ENCODE assay signal across 8 cellular contexts in the genomic region with DNA sequence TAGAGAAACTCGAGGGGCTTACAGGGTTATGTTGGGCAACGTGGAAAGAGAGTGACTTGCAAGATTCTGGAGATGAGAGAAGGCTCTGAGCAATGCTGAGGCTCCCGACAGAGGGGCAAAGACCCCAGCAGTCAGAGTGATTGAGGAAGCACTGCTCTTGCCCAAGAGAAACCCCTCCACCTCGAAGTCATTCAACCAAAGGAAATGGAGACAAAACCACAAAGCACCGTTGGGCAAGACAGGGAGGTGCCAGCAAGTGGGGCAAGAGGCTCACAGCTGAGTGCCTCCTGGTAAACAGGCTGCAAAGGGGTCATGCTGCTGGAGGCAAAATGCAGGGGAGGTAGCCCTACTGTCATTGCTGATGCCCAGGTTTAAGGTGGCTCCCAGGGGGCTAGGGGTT. TPM values are rescaled to one million over a fixed set of nuclear protein-coding genes. Genes with fewer than 3 reads are reported as not detected.
A peak's percentile ranks its signal among the peaks of the same experiment; 100 is the strongest.
DNase-seq lines count a peak whose midpoint lies in the region; ATAC-seq lines count a peak whose summit lies in the region.

No MANE protein-coding gene starts in this region.

- no peaks in the 10 kb centered on the region for H3K27me3 ChIP-seq in HAP-1 (ENCODE audit: low read depth)

- H3K9me3 Mint-ChIP-seq in activated CD4-positive, alpha-beta T cell treated with anti-CD3 and anti-CD28 coated beads for 36 hours (ENCODE audit: low read depth), result no peaks in the 10 kb centered on the region
- no peaks in the 10 kb centered on the region for H3K9me3 Mint-ChIP-seq in immature natural killer cell

- H3K36me3 ChIP-seq in HAP-1 (replicated peaks), result no peaks in the 10 kb centered on the region

- H3K4me3 Mint-ChIP-seq in activated CD4-positive, alpha-beta T cell treated with anti-CD3 and anti-CD28 coated beads for 36 hours, result no peak overlapping the region
- peak overlapping the region; percentile 48 to 77 (median 53) for H3K4me3 Mint-ChIP-seq in immature natural killer cell

- DNase-seq in AML-193 (lab: John Stamatoyannopoulos, UW), result peak; percentile 95 to 96
- DNase-seq in KBM-7, result peak; percentile 96
- DNase-seq in activated CD4-positive, alpha-beta T cell treated with anti-CD3 and anti-CD28 coated beads for 36 hours, result peak; percentile 65
- peak; percentile 74 to 83 (median 75) for DNase-seq in immature natural killer cell
- DNase-seq in HAP-1 (ENCODE audit: low spot score in 2 of 2), result no peak

- no peaks in the 10 kb centered on the region for H3K27me3 Mint-ChIP-seq in activated CD4-positive, alpha-beta T cell treated with anti-CD3 and anti-CD28 coated beads for 36 hours
- peaks cover 0 to 6% (median 3%) of the 10 kb centered on the region in 3 donors for H3K27me3 Mint-ChIP-seq in immature natural killer cell (ENCODE audit: low read depth in 3 of 3)

- H3K4me3 ChIP-seq in HAP-1, result no peak overlapping the region

- in situ Hi-C loops in KBM-7 (cut with MboI; ENCODE audit: low pct_unique_long_range_greater_than_20kb, low sequenced_read_pairs), result no loop called here
- in situ Hi-C loops in HAP-1 (cut with MboI; ENCODE audit: low sequenced_read_pairs), result no loop called here

- POLR2A ChIA-PET in activated CD4-positive, alpha-beta T cell treated with anti-CD3 and anti-CD28 coated beads for 36 hours (lab: Charles Lee), result interaction anchor here (0.6 to 0.9 kb wide), 2 partner anchors 52 to 66 kb away, joined by 3 to 8 read pairs; no protein-coding TSS in a partner anchor

- peak overlapping the region; percentile 89 for H3K27ac Mint-ChIP-seq in activated CD4-positive, alpha-beta T cell treated with anti-CD3 and anti-CD28 coated beads for 36 hours
- peak overlapping the region; percentile 89 to 97 (median 93) for H3K27ac Mint-ChIP-seq in immature natural killer cell

- peak; percentile 69 for ATAC-seq in activated CD4-positive, alpha-beta T cell treated with anti-CD3 and anti-CD28 coated beads for 36 hours
- no peak for ATAC-seq in GM21786 (IDR thresholded peaks at IDR 0.05; ENCODE audit: unreplicated experiment)
- ATAC-seq in HG03571 (IDR thresholded peaks at IDR 0.05; ENCODE audit: unreplicated experiment), result no peak
- no peak for ATAC-seq in HG03469 (IDR thresholded peaks at IDR 0.05; ENCODE audit: unreplicated experiment)

- CTCF ChIA-PET in activated CD4-positive, alpha-beta T cell treated with anti-CD3 and anti-CD28 coated beads for 36 hours (lab: Charles Lee), result interaction anchor here (0.9 to 1.8 kb wide), 4 partner anchors 17 to 66 kb away, joined by 3 to 6 read pairs (median 3); partner anchors contain the start of gene MYH9

- H3K9me3 ChIP-seq in HAP-1, result no peaks in the 10 kb centered on the region

- intact Hi-C loops in activated CD4-positive, alpha-beta T cell treated with anti-CD3 and anti-CD28 coated beads for 36 hours (cut with DNase I, micrococcal nuclease), result no loop called here

- no peaks in the 10 kb centered on the region for H3K36me3 Mint-ChIP-seq in activated CD4-positive, alpha-beta T cell treated with anti-CD3 and anti-CD28 coated beads for 36 hours (ENCODE audit: low read depth)
- no peaks in the 10 kb centered on the region for H3K36me3 Mint-ChIP-seq in immature natural killer cell

- no peaks in the 10 kb centered on the region for H3K4me1 ChIP-seq in HAP-1

- peaks cover 36% of the 10 kb centered on the region for H3K4me1 Mint-ChIP-seq in activated CD4-positive, alpha-beta T cell treated with anti-CD3 and anti-CD28 coated beads for 36 hours
- H3K4me1 Mint-ChIP-seq in immature natural killer cell, result peaks cover 51 to 59% of the 10 kb centered on the region in 2 donors

RNA-seq across cellular contexts. Expression of gene MYH9, which starts 17.9 kb away (rescaled TPM):
- 100 to 1,000 TPM; 720 to 773 TPM for total RNA-seq in activated CD4-positive, alpha-beta T cell treated with anti-CD3 and anti-CD28 coated beads for 36 hours
- polyA plus RNA-seq in immature natural killer cell, result 100 to 1,000 TPM in 1 of 3 donors, 10 to 100 TPM in 1, 1 to 10 TPM in 1; 8.7 to 355 (median 40.2) TPM

Comparison
In these comparisons a context has a peak if more than half of its experiments do, and no peak if none do; other contexts are left out.
1. DNase-seq: peak in AML-193 (2 of 2), KBM-7 (single experiment), activated CD4-positive, alpha-beta T cell treated with anti-CD3 and anti-CD28 coated beads for 36 hours (single experiment) and immature natural killer cell (3 of 3); none in HAP-1 (0 of 2).